In genomic region chr6:44762496-44762895, GRCh38 we compare ENCODE assay signal across 14 cellular contexts.
DNase-seq lines count a peak whose midpoint lies in the region; TF ChIP-seq lines count a peak whose summit lies in the region.
"Had no signal": no experiment of that assay in that cellular context is flagged by ENCODE, and none has a peak within 500 bp of the region (broad histone marks: within the 10 kb centered on the region; RNA-seq: fewer than 3 reads in every experiment).

No MANE protein-coding gene starts in this region.

- TF ChIP-seq CTCF in PC-9 (conservative IDR thresholded peaks at IDR 0.05): no peak
- TF ChIP-seq CTCF in astrocyte of the spinal cord (IDR thresholded peaks at IDR 0.05; ENCODE audit: low read depth, low read length): no peak
- TF ChIP-seq CTCF in esophagus squamous epithelium (IDR thresholded peaks at IDR 0.05): no peak
- no peak for TF ChIP-seq CTCF in GM10266 (IDR thresholded peaks at IDR 0.05; ENCODE audit: control insufficient read depth, insufficient read depth, low read depth, missing control alignments)

- in situ Hi-C loops in astrocyte of the spinal cord (cut with HindIII; ENCODE audit: low sequenced_read_pairs): no loop called here

- H3K27ac ChIP-seq in PC-9: no peak overlapping the region
- no peak overlapping the region for H3K27ac ChIP-seq in esophagus squamous epithelium

- CTCF ChIA-PET in PC-9 (lab: Charles Lee): no interaction called here

- no TSS peak for BruUV-seq in PC-9 (replicated peaks; lab: Mats Ljungman, UMichigan)

- WGBS in esophagus squamous epithelium, 2 donors: 50 to 53% methylated on average over 1 of the region's 1 CpG

- no peaks in the 10 kb centered on the region for H3F3A ChIP-seq in PC-9 (ENCODE audit: insufficient read depth, low read depth)

- H3K4me1 ChIP-seq in PC-9 (replicated peaks; ENCODE audit: insufficient read depth): no peaks in the 10 kb centered on the region
- H3K4me1 ChIP-seq in esophagus squamous epithelium: no peaks in the 10 kb centered on the region
- H3K4me1 ChIP-seq: BE2C had no signal

- DNase-seq in EH (ENCODE audit: low read depth) (peak; percentile 59), PC-9 (peak; percentile 5 to 63), astrocyte of the spinal cord (ENCODE audit: low read depth, low spot score) (peak; percentile 26), renal cortical epithelial cell (ENCODE audit: low read depth) (peak; percentile 77), esophagus squamous epithelium (lab: John Stamatoyannopoulos, UW) (no peak), cardiac septum (ENCODE audit: low spot score) (no peak), GM10266 (ENCODE audit: extremely low spot score) (no peak)
- DNase-seq: BE2C; C1 segment of cervical spinal cord; CD4-positive, CD25-positive, alpha-beta regulatory T cell; CD8-positive, alpha-beta memory T cell; COR-L47; H9; IMR-90 had no signal

- TF ChIP-seq POLR2A in esophagus squamous epithelium (IDR thresholded peaks at IDR 0.05): no peak

- H3K36me3 ChIP-seq in PC-9 (ENCODE audit: low read depth) (no peaks in the 10 kb centered on the region), esophagus squamous epithelium (no peaks in the 10 kb centered on the region)
- H3K36me3 ChIP-seq: BE2C had no signal

- no peak overlapping the region for H3K4me3 ChIP-seq in PC-9
- no peak overlapping the region for H3K4me3 ChIP-seq in astrocyte of the spinal cord (ENCODE audit: low read depth, low read length)
- H3K4me3 ChIP-seq in esophagus squamous epithelium: no peak overlapping the region

- no peaks in the 10 kb centered on the region for H4K20me1 ChIP-seq in PC-9 (ENCODE audit: insufficient read depth)

- no peak overlapping the region for H2AFZ ChIP-seq in PC-9

- no peaks in the 10 kb centered on the region for H3K79me2 ChIP-seq in PC-9 (ENCODE audit: low read depth)

- no peaks in the 10 kb centered on the region for H3K9me2 ChIP-seq in PC-9 (ENCODE audit: insufficient read depth)

- peak overlapping the region; percentile 29; the same call in 1 of the 2 replicates for H3K4me2 ChIP-seq in PC-9

- H3K27me3 ChIP-seq in PC-9 (ENCODE audit: insufficient read depth, low read depth): no peaks in the 10 kb centered on the region
- no peaks in the 10 kb centered on the region for H3K27me3 ChIP-seq in esophagus squamous epithelium
- H3K27me3 ChIP-seq: BE2C had no signal

- H3K9me3 ChIP-seq in PC-9 (ENCODE audit: insufficient read depth, low read depth): no peaks in the 10 kb centered on the region
- H3K9me3 ChIP-seq in esophagus squamous epithelium: peaks cover 0 to 17% (median 4%) of the 10 kb centered on the region in 3 donors
- H3K9me3 ChIP-seq: BE2C had no signal

- intact Hi-C loops in PC-9 (cut with micrococcal nuclease; ENCODE audit: unreplicated experiment): loop anchor here (2.0 kb wide), 1 partner anchor 100 kb away; no protein-coding TSS in a partner anchor
- intact Hi-C loops in esophagus squamous epithelium (cut with DNase I): no loop called here
- intact Hi-C loops in cardiac septum (cut with DNase I): no loop called here

- POLR2A ChIA-PET in PC-9 (lab: Charles Lee; ENCODE audit: unreplicated experiment): interaction anchor here (0.5 kb wide), 1 partner anchor 962 kb away, joined by 3 read pairs; no protein-coding TSS in a partner anchor

Comparison
In these comparisons a context has a peak if more than half of its experiments do, and no peak if none do; other contexts are left out.
1. DNase-seq: peak in EH (single experiment), PC-9 (2 of 2), astrocyte of the spinal cord (single experiment) and renal cortical epithelial cell (single experiment); none in esophagus squamous epithelium (single experiment), cardiac septum (single experiment) and GM10266 (single experiment).